Comparison of ENCODE assay signal across 8 cellular contexts in the genomic region with DNA sequence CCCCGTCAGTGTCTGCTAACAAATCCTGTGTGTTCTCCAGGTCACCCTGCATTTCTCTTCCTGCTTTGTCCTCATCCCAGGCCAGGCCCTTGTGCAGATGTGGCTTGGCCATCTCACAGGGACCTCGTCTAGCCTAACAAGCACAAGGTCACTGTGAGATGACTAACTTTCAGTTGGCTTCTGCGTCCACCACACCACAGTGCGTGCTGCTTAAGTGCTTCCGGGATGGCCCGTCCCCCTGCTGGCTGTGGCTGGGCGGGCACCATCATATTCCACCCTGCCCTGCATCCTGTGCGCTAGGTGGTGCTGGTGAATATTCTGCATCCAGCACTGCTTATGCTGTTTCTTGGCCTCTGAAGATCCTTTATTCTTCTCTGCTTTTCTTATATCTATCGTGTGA. TPM values are rescaled to one million over a fixed set of nuclear protein-coding genes. Genes with fewer than 3 reads are reported as not detected.
DNase-seq lines count a peak whose midpoint lies in the region; ATAC-seq and TF ChIP-seq lines count a peak whose summit lies in the region.

No MANE protein-coding gene starts in this region.

- CTCF ChIA-PET in activated naive CD4-positive, alpha-beta T cell treated with anti-CD3 and anti-CD28 coated beads, Interleukin-2, amount 10 ng/mL, durations not matched to agents 7 days and 5 days (lab: Charles Lee) = no interaction called here

- ATAC-seq in foreskin keratinocyte (peak; percentile 56), HG02798 (IDR thresholded peaks at IDR 0.05; ENCODE audit: poor library complexity, unreplicated experiment) (no peak)

- intact Hi-C loops in thyroid gland (cut with DNase I) = no loop called here

- H3K27me3 ChIP-seq in Peyer's patch (no peaks in the 10 kb centered on the region), foreskin keratinocyte (no peaks in the 10 kb centered on the region), thyroid gland (no peaks in the 10 kb centered on the region)

- H3K4me1 ChIP-seq in Peyer's patch (no peaks in the 10 kb centered on the region), foreskin keratinocyte (no peaks in the 10 kb centered on the region), thyroid gland (no peaks in the 10 kb centered on the region)

- no peak for TF ChIP-seq POLR2A in Peyer's patch (IDR thresholded peaks at IDR 0.05)
- TF ChIP-seq POLR2A in thyroid gland (IDR thresholded peaks at IDR 0.05) = no peak

- 73% methylated on average over 4 to 9 of the region's 9 CpGs for WGBS in thyroid gland, 2 donors

- peaks cover 19% of the 10 kb centered on the region for H3K36me3 Mint-ChIP-seq in activated naive CD4-positive, alpha-beta T cell treated with anti-CD3 and anti-CD28 coated beads, Interleukin-2, amount 10 ng/mL, durations not matched to agents 7 days and 5 days

- H3K4me1 Mint-ChIP-seq in activated naive CD4-positive, alpha-beta T cell treated with anti-CD3 and anti-CD28 coated beads, Interleukin-2, amount 10 ng/mL, durations not matched to agents 7 days and 5 days = no peaks in the 10 kb centered on the region

- DNase-seq in activated naive CD4-positive, alpha-beta T cell treated with anti-CD3 and anti-CD28 coated beads, Interleukin-2, amount 10 ng/mL, durations not matched to agents 7 days and 5 days = peak; percentile 21
- no peak for DNase-seq in activated naive CD4-positive, alpha-beta T cell treated with Interleukin-2 at 50 U/mL for 16 hours
- DNase-seq in Peyer's patch (peak in 2 of 3 donors; percentile 47 to 50), foreskin keratinocyte (no peak), thyroid gland (peak; percentile 9 to 21), GF-D8 (lab: John Stamatoyannopoulos, UW) (no peak), pons (ENCODE audit: low spot score) (no peak)

- H3K9me3 ChIP-seq in Peyer's patch (no peaks in the 10 kb centered on the region), thyroid gland (no peaks in the 10 kb centered on the region)

- no peak overlapping the region for H3K4me3 Mint-ChIP-seq in activated naive CD4-positive, alpha-beta T cell treated with anti-CD3 and anti-CD28 coated beads, Interleukin-2, amount 10 ng/mL, durations not matched to agents 7 days and 5 days

- H3K27ac ChIP-seq in Peyer's patch = no peak overlapping the region
- H3K27ac ChIP-seq in foreskin keratinocyte = no peak overlapping the region
- no peak overlapping the region for H3K27ac ChIP-seq in thyroid gland

- H3K36me3 ChIP-seq in Peyer's patch = peaks cover 0 to 5% (median 0%) of the 10 kb centered on the region in 3 donors
- H3K36me3 ChIP-seq in thyroid gland = peaks cover 0 to 12% of the 10 kb centered on the region in 2 donors

- no peaks in the 10 kb centered on the region for H3K9me3 Mint-ChIP-seq in activated naive CD4-positive, alpha-beta T cell treated with anti-CD3 and anti-CD28 coated beads, Interleukin-2, amount 10 ng/mL, durations not matched to agents 7 days and 5 days

- peak in 4 of 6 experiments; percentile 13 to 35 (median 32) for TF ChIP-seq CTCF in Peyer's patch (IDR thresholded peaks at IDR 0.05)
- TF ChIP-seq CTCF in foreskin keratinocyte (conservative IDR thresholded peaks at IDR 0.05) = peak; percentile 45
- peak in 2 of 6 experiments; percentile 24 to 30 for TF ChIP-seq CTCF in thyroid gland (IDR thresholded peaks at IDR 0.05)

- H3K4me3 ChIP-seq in Peyer's patch (no peak overlapping the region), thyroid gland (replicated peaks in 1 of 3) (no peak overlapping the region)

- no peaks in the 10 kb centered on the region for H3K27me3 Mint-ChIP-seq in activated naive CD4-positive, alpha-beta T cell treated with anti-CD3 and anti-CD28 coated beads, Interleukin-2, amount 10 ng/mL, durations not matched to agents 7 days and 5 days

- no peak overlapping the region for H3K27ac Mint-ChIP-seq in activated naive CD4-positive, alpha-beta T cell treated with anti-CD3 and anti-CD28 coated beads, Interleukin-2, amount 10 ng/mL, durations not matched to agents 7 days and 5 days

RNA-seq across cellular contexts. Expression of a gene that starts 33.8 kb away (rescaled TPM):
- total RNA-seq in Peyer's patch (100 to 1,000 TPM in 1 of 4 donors, 10 to 100 TPM in 3; 40.7 to 117 (median 47.8) TPM), foreskin keratinocyte (141 and 150 TPM in 2 replicates), thyroid gland (10 to 100 TPM; 80.5 to 89.3 (median 86.3) TPM)
- 149 and 169 TPM in 2 replicates for polyA plus RNA-seq in foreskin keratinocyte

RNA-seq across cellular contexts. Expression of a gene that starts 50.1 kb away (rescaled TPM):
- total RNA-seq in Peyer's patch = 10 to 100 TPM in 3 of 4 donors, 1 to 10 TPM in 1; 8.9 to 20.6 (median 14.7) TPM
- 15.7 and 16.2 TPM in 2 replicates for total RNA-seq in foreskin keratinocyte
- 7.1 and 8.9 TPM in 2 replicates for polyA plus RNA-seq in foreskin keratinocyte
- 10 to 100 TPM; 14.7 to 17.9 (median 16.3) TPM for total RNA-seq in thyroid gland

Comparison
In these comparisons a context has a peak if more than half of its experiments do, and no peak if none do; other contexts are left out.
1. DNase-seq: peak in activated naive CD4-positive, alpha-beta T cell treated with anti-CD3 and anti-CD28 coated beads, Interleukin-2, amount 10 ng/mL, durations not matched to agents 7 days and 5 days (single experiment), Peyer's patch (2 of 3) and thyroid gland (2 of 2); none in activated naive CD4-positive, alpha-beta T cell treated with Interleukin-2 at 50 U/mL for 16 hours (single experiment), foreskin keratinocyte (0 of 2), GF-D8 (single experiment) and pons (single experiment).